In genomic region chr1:52520149-52520548, GRCh38 we compare ENCODE assay signal across 16 cellular contexts. TPM values are rescaled to one million over a fixed set of nuclear protein-coding genes. Genes with fewer than 3 reads are reported as not detected.
A peak's percentile ranks its signal among the peaks of the same experiment; 100 is the strongest.
DNase-seq lines count a peak whose midpoint lies in the region; ATAC-seq, FAIRE-seq and TF ChIP-seq lines count a peak whose summit lies in the region.
"Had no signal": no experiment of that assay in that cellular context is flagged by ENCODE, and none has a peak within 500 bp of the region (broad histone marks: within the 10 kb centered on the region; RNA-seq: fewer than 3 reads in every experiment).

No MANE protein-coding gene starts in this region.

- H3K4me3 ChIP-seq in CD4-positive, alpha-beta memory T cell (ENCODE audit: low read length in 2 of 2), result no peak overlapping the region
- H3K4me3 ChIP-seq in GM23248 (no peak overlapping the region), upper lobe of right lung (no peak overlapping the region)
- H3K4me3 ChIP-seq: psoas muscle, testis had no signal

- H3K4me1 Mint-ChIP-seq in CD4-positive, alpha-beta memory T cell, result peaks cover 16 to 44% (median 29%) of the 10 kb centered on the region in 4 donors
- peaks cover 30% of the 10 kb centered on the region for H3K4me1 Mint-ChIP-seq in activated CD4-positive, alpha-beta memory T cell treated with anti-CD3 and anti-CD28 coated beads, Interleukin-2, amount 10 ng/mL, durations not matched to agents 7 days and 5 days
- H3K4me1 Mint-ChIP-seq: mesothelial cell of epicardium had no signal

- no peak overlapping the region for H3K4me2 ChIP-seq in GM23248 (ENCODE audit: unreplicated experiment)

- no peak overlapping the region for H3K9ac ChIP-seq in GM23248

- no peaks in the 10 kb centered on the region for H3K9me2 ChIP-seq in GM23248 (ENCODE audit: insufficient read depth)

- H3K27ac ChIP-seq in CD4-positive, alpha-beta memory T cell (ENCODE audit: low read depth, low read length), result no peak overlapping the region
- no peak overlapping the region for H3K27ac ChIP-seq in GM23248
- no peak overlapping the region for H3K27ac ChIP-seq in caudate nucleus (ENCODE audit: low read depth, low read length)
- no peak overlapping the region for H3K27ac ChIP-seq in upper lobe of right lung
- H3K27ac ChIP-seq: psoas muscle, testis had no signal

- in situ Hi-C loops in GM23248 (cut with MboI), result no loop called here

- H4K20me1 ChIP-seq in GM23248 (ENCODE audit: insufficient read depth), result peaks cover 9% of the 10 kb centered on the region; the same call in 1 of the 2 replicates

- H2AFZ ChIP-seq in GM23248, result no peak overlapping the region

- peak overlapping the region in 5 of 7 donors; percentile 38 to 85 (median 65) for H3K27ac Mint-ChIP-seq in CD4-positive, alpha-beta memory T cell
- H3K27ac Mint-ChIP-seq in activated CD4-positive, alpha-beta memory T cell treated with anti-CD3 and anti-CD28 coated beads, Interleukin-2, amount 10 ng/mL, durations not matched to agents 7 days and 5 days, result peak overlapping the region; percentile 0
- H3K27ac Mint-ChIP-seq: mesothelial cell of epicardium had no signal

- DNase-seq in CD4-positive, alpha-beta memory T cell, result no peak
- DNase-seq in GM23248, result peak; percentile 53
- DNase-seq in activated CD4-positive, alpha-beta memory T cell treated with anti-CD3 and anti-CD28 coated beads, Interleukin-2, amount 10 ng/mL, durations not matched to agents 7 days and 5 days, result no peak
- no peak for DNase-seq in caudate nucleus (lab: John Stamatoyannopoulos, UW)
- no peak for DNase-seq in upper lobe of right lung
- DNase-seq in NCI-H2029 (lab: John Stamatoyannopoulos, UW), result no peak
- no peak for DNase-seq in NCI-H146 treated with DMSO at 0.1 percent for 48 hours (lab: John Stamatoyannopoulos, UW; ENCODE audit: unreplicated experiment)
- DNase-seq: cortex of kidney; NCI-H146; psoas muscle; stimulated activated CD4-positive, alpha-beta T cell treated with anti-CD3 and anti-CD28 coated beads, Interleukin-4, amount 100 ng/mL, for 4 hours; testis had no signal

- no peaks in the 10 kb centered on the region for H3K27me3 ChIP-seq in CD4-positive, alpha-beta memory T cell (ENCODE audit: insufficient read depth, low read length)
- H3K27me3 ChIP-seq in GM23248 (replicated peaks; ENCODE audit: insufficient read depth) (no peaks in the 10 kb centered on the region), upper lobe of right lung (no peaks in the 10 kb centered on the region)
- H3K27me3 ChIP-seq: testis had no signal

- H3K9me3 ChIP-seq in CD4-positive, alpha-beta memory T cell (ENCODE audit: control insufficient read depth in 1 of 2, low read length in 2 of 2), result no peaks in the 10 kb centered on the region
- no peaks in the 10 kb centered on the region for H3K9me3 ChIP-seq in GM23248 (ENCODE audit: low read depth)
- H3K9me3 ChIP-seq in upper lobe of right lung, result no peaks in the 10 kb centered on the region
- H3K9me3 ChIP-seq: psoas muscle, testis had no signal

- H3K36me3 Mint-ChIP-seq in CD4-positive, alpha-beta memory T cell, result peaks cover 35 to 38% of the 10 kb centered on the region in 2 donors
- H3K36me3 Mint-ChIP-seq in activated CD4-positive, alpha-beta memory T cell treated with anti-CD3 and anti-CD28 coated beads, Interleukin-2, amount 10 ng/mL, durations not matched to agents 7 days and 5 days (ENCODE audit: low read depth), result peaks cover 34% of the 10 kb centered on the region

- FAIRE-seq in islet of Langerhans (lab: Jason Lieb, UNC), result peak; percentile 5
- FAIRE-seq: HTR-8/SVneo had no signal

- intact Hi-C loops in CD4-positive, alpha-beta memory T cell (cut with micrococcal nuclease), result no loop called here
- intact Hi-C loops in upper lobe of right lung (cut with DNase I), result no loop called here

- CTCF ChIA-PET in CD4-positive, alpha-beta memory T cell (lab: Charles Lee; ENCODE audit: partially characterized antibody), result no interaction called here
- CTCF ChIA-PET in activated CD4-positive, alpha-beta memory T cell treated with anti-CD3 and anti-CD28 coated beads, Interleukin-2, amount 10 ng/mL, durations not matched to agents 7 days and 5 days (lab: Charles Lee), result interaction anchor here (0.6 kb wide), 1 partner anchor 133 kb away, joined by 5 read pairs; no protein-coding TSS in a partner anchor

- H3F3A ChIP-seq in GM23248 (ENCODE audit: insufficient read depth), result 0 out of 2 replicates have a peak, but pooled peaks cover 3% of the 10 kb centered on the region

- ATAC-seq in upper lobe of right lung, result no peak
- ATAC-seq: psoas muscle had no signal

- no peaks in the 10 kb centered on the region for H3K9me3 Mint-ChIP-seq in CD4-positive, alpha-beta memory T cell
- no peaks in the 10 kb centered on the region for H3K9me3 Mint-ChIP-seq in activated CD4-positive, alpha-beta memory T cell treated with anti-CD3 and anti-CD28 coated beads, Interleukin-2, amount 10 ng/mL, durations not matched to agents 7 days and 5 days
- H3K9me3 Mint-ChIP-seq: CD4-positive, CD25-positive, alpha-beta regulatory T cell; mesothelial cell of epicardium had no signal

- H3K79me2 ChIP-seq in GM23248 (ENCODE audit: insufficient read depth), result 0 out of 2 replicates have a peak, but pooled peaks cover 15% of the 10 kb centered on the region

- no peaks in the 10 kb centered on the region for H3K27me3 Mint-ChIP-seq in CD4-positive, alpha-beta memory T cell
- no peaks in the 10 kb centered on the region for H3K27me3 Mint-ChIP-seq in activated CD4-positive, alpha-beta memory T cell treated with anti-CD3 and anti-CD28 coated beads, Interleukin-2, amount 10 ng/mL, durations not matched to agents 7 days and 5 days
- H3K27me3 Mint-ChIP-seq: CD4-positive, CD25-positive, alpha-beta regulatory T cell had no signal

- POLR2A ChIA-PET in CD4-positive, alpha-beta memory T cell (lab: Charles Lee; ENCODE audit: partially characterized antibody), result no interaction called here
- POLR2A ChIA-PET in activated CD4-positive, alpha-beta memory T cell treated with anti-CD3 and anti-CD28 coated beads, Interleukin-2, amount 10 ng/mL, durations not matched to agents 7 days and 5 days (lab: Charles Lee), result interaction anchor here (0.7 kb wide), 1 partner anchor 96 kb away, joined by 3 read pairs; no protein-coding TSS in a partner anchor

- H3K4me1 ChIP-seq in CD4-positive, alpha-beta memory T cell (ENCODE audit: insufficient read depth, low read length), result peaks cover 13% of the 10 kb centered on the region
- H3K4me1 ChIP-seq in GM23248 (ENCODE audit: insufficient read depth), result 0 out of 2 replicates have a peak, but pooled peaks cover 5% of the 10 kb centered on the region
- H3K4me1 ChIP-seq in upper lobe of right lung, result no peaks in the 10 kb centered on the region
- H3K4me1 ChIP-seq: testis had no signal

- no peak for TF ChIP-seq CTCF in upper lobe of right lung (IDR thresholded peaks at IDR 0.05)

- no peak overlapping the region for H3K4me3 Mint-ChIP-seq in CD4-positive, alpha-beta memory T cell
- H3K4me3 Mint-ChIP-seq in activated CD4-positive, alpha-beta memory T cell treated with anti-CD3 and anti-CD28 coated beads, Interleukin-2, amount 10 ng/mL, durations not matched to agents 7 days and 5 days, result no peak overlapping the region
- H3K4me3 Mint-ChIP-seq: CD4-positive, CD25-positive, alpha-beta regulatory T cell; mesothelial cell of epicardium had no signal

- WGBS in GM23248 (ENCODE audit: low coverage in 1 of 2, low lambda C conversion rate in 2 of 2, missing lambda C conversion rate in 2 of 2), 2 experiments, result 98 to 100% methylated on average over 2 of the region's 2 CpGs

- peaks cover 12% of the 10 kb centered on the region for H3K36me3 ChIP-seq in CD4-positive, alpha-beta memory T cell (ENCODE audit: insufficient read depth, low read length)
- H3K36me3 ChIP-seq in GM23248 (ENCODE audit: low read depth), result peaks cover 8% of the 10 kb centered on the region
- peaks cover 10% of the 10 kb centered on the region for H3K36me3 ChIP-seq in upper lobe of right lung

RNA-seq across cellular contexts. Expression of gene TUT4, which starts 32.7 kb away (rescaled TPM):
- total RNA-seq in CD4-positive, alpha-beta memory T cell, result 100 to 1,000 TPM; 151 to 159 TPM
- polyA plus RNA-seq in CD4-positive, alpha-beta memory T cell, result 10 to 100 TPM; 22.4 to 42.7 TPM
- 14.9 and 29.1 TPM in 2 replicates for total RNA-seq in GM23248 (2014; rRNA removed; shearing (Covaris generic))
- polyA plus RNA-seq in GM23248 (2016; fragmentation: Nextera tagmentation; extraction: Ambion mirVana), result 13.9 and 18.9 TPM in 2 replicates
- total RNA-seq in activated CD4-positive, alpha-beta memory T cell treated with anti-CD3 and anti-CD28 coated beads, Interleukin-2, amount 10 ng/mL, durations not matched to agents 7 days and 5 days, result 10 to 100 TPM; 68.1 to 71.8 TPM
- 44.2 TPM for total RNA-seq in upper lobe of right lung
